ENCODE assay signal across 9 cellular contexts in the genomic region with DNA sequence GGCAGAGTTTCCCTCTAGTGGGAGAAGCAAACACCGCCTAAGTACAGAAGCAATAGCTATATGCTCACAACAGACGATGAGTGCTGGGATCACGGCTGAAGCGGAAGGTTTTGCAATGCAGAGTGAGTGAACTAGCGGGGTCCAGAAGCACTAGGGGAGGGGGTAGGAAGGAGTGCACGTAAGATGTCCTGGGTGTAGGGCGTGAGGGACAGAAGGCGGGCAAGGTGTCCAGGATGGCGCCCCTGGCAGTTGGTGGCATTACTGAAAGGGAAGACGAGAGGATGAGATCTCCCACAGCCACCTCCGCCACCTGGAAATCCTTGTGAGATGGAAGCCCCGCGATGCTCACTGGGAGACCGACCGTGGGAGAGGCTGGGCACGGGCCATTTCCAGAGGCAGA.
A peak's percentile ranks its signal among the peaks of the same experiment; 100 is the strongest.
DNase-seq lines count a peak whose midpoint lies in the region; ATAC-seq, FAIRE-seq and TF ChIP-seq lines count a peak whose summit lies in the region.
"Had no signal": no experiment of that assay in that cellular context is flagged by ENCODE, and none has a peak within 500 bp of the region (broad histone marks: within the 10 kb centered on the region; RNA-seq: fewer than 3 reads in every experiment).

No MANE protein-coding gene starts in this region.

- no peaks in the 10 kb centered on the region for H3K9me1 ChIP-seq in endothelial cell of umbilical vein (replicated peaks; ENCODE audit: control insufficient read depth, extremely low read depth, insufficient read depth, low read length)

- no peak overlapping the region; the same call in 1 of the 2 replicates for H3K27ac ChIP-seq in DOHH2 (ENCODE audit: low read depth, low read length)
- H3K27ac ChIP-seq in endothelial cell of umbilical vein (ENCODE audit: insufficient read depth, low read depth, low read length) = peak overlapping the region; percentile 89

- no peak overlapping the region for H3K9ac ChIP-seq in endothelial cell of umbilical vein (replicated peaks; ENCODE audit: extremely low read depth, insufficient read depth, low read length)

- TF ChIP-seq CTCF in DOHH2 (IDR thresholded peaks at IDR 0.05; ENCODE audit: low read depth, low read length, poor library complexity, severe bottlenecking) (no peak), endothelial cell of umbilical vein (IDR thresholded peaks at IDR 0.05; ENCODE audit: extremely low read depth in 1 of 2, insufficient read depth in 1 of 2, low read depth in 1 of 2, low read length in 2 of 2) (no peak)

- H3K9me3 ChIP-seq in DOHH2 (ENCODE audit: control insufficient read depth, insufficient read depth, low read length) (no peaks in the 10 kb centered on the region), endothelial cell of umbilical vein (replicated peaks; ENCODE audit: control insufficient read depth, insufficient read depth, low read length) (no peaks in the 10 kb centered on the region)

- intact Hi-C loops in endothelial cell of umbilical vein (cut with micrococcal nuclease) = loop anchor here (5.0 kb wide), 1 partner anchor 321 kb away; no protein-coding TSS in a partner anchor

- H3K4me2 ChIP-seq in DOHH2 (ENCODE audit: low read length) (peak overlapping the region; percentile 71), endothelial cell of umbilical vein (ENCODE audit: insufficient read depth, low read length) (no peak overlapping the region)

- no peaks in the 10 kb centered on the region for H3K9me2 ChIP-seq in DOHH2 (replicated peaks; ENCODE audit: control insufficient read depth, low read length)

- no peak for TF ChIP-seq POLR2A in endothelial cell of umbilical vein (IDR thresholded peaks at IDR 0.05; ENCODE audit: low read depth, low read length)

- peak overlapping the region; percentile 82 to 99 (median 98) for H3K4me3 Mint-ChIP-seq in T-cell

- dilution Hi-C loops in endothelial cell of umbilical vein (cut with MboI; ENCODE audit: extremely low pct_ligation_motif_present, low sequenced_read_pairs) = no loop called here

- peaks cover 18% of the 10 kb centered on the region for H3F3A ChIP-seq in DOHH2 (ENCODE audit: control insufficient read depth, insufficient read depth)

- no TSS peak for BruUV-seq in endothelial cell of umbilical vein (replicated peaks; lab: Mats Ljungman, UMichigan)

- POLR2A ChIA-PET in T-cell (lab: Charles Lee) = interaction anchor here (0.8 to 7.1 kb wide), 11 partner anchors 11 to 334 kb away, joined by 3 to 86 read pairs (median 3); no protein-coding TSS in a partner anchor
- POLR2A ChIA-PET in endothelial cell of umbilical vein (lab: Charles Lee) = no interaction called here

- H3K4me3 ChIP-seq in DOHH2 (ENCODE audit: low read length) (no peak overlapping the region; the same call in 1 of the 2 replicates), endothelial cell of umbilical vein (replicated peaks in 1 of 3; ENCODE audit: insufficient read depth in 1 of 3, low read depth in 1 of 3, low read length in 3 of 3) (no peak overlapping the region), skeletal muscle cell (ENCODE audit: low read depth, low read length) (peak overlapping the region; percentile 17)

- DNase-seq in T-cell (no peak), endothelial cell of umbilical vein (ENCODE audit: low read depth, low spot score) (no peak), skeletal muscle cell (ENCODE audit: low read depth) (no peak)
- DNase-seq: cerebellar nuclear complex had no signal

- H3K27me3 ChIP-seq in DOHH2 (ENCODE audit: control insufficient read depth, low read length) (no peaks in the 10 kb centered on the region), endothelial cell of umbilical vein (ENCODE audit: control insufficient read depth in 2 of 2, insufficient read depth in 2 of 2, low read length in 2 of 2) (no peaks in the 10 kb centered on the region)

- no peak overlapping the region for H2AFZ ChIP-seq in endothelial cell of umbilical vein (ENCODE audit: low read depth, low read length)

- H3K27ac Mint-ChIP-seq in T-cell = peak overlapping the region; percentile 96 to 98

- no peak for FAIRE-seq in endothelial cell of umbilical vein (lab: Jason Lieb, UNC)

- H3K36me3 Mint-ChIP-seq in T-cell = peaks cover 72% of the 10 kb centered on the region

- ATAC-seq in T-cell (replicated peaks in 1 of 4) = peak in 3 of 4 experiments; percentile 6 to 11 (median 8)
- no peak for ATAC-seq in HG03342 (IDR thresholded peaks at IDR 0.05; ENCODE audit: unreplicated experiment)
- no peak for ATAC-seq in esophagus mucosa
- ATAC-seq in HG03135 (IDR thresholded peaks at IDR 0.05; ENCODE audit: unreplicated experiment) = no peak
- no peak for ATAC-seq in GM21723 (IDR thresholded peaks at IDR 0.05; ENCODE audit: unreplicated experiment)

- H3K79me2 ChIP-seq in DOHH2 (ENCODE audit: control insufficient read depth, low read length) (peaks cover 100% of the 10 kb centered on the region), endothelial cell of umbilical vein (ENCODE audit: control insufficient read depth, insufficient read depth, low read length) (peaks cover 88% of the 10 kb centered on the region)

- H4K20me1 ChIP-seq in DOHH2 (ENCODE audit: control insufficient read depth, insufficient read depth, low read depth, low read length) (peaks cover 71% of the 10 kb centered on the region), endothelial cell of umbilical vein (replicated peaks; ENCODE audit: control insufficient read depth, extremely low read depth, insufficient read depth, low read length) (no peaks in the 10 kb centered on the region)

- no peaks in the 10 kb centered on the region for H3K27me3 Mint-ChIP-seq in T-cell

- CTCF ChIA-PET in T-cell (lab: Charles Lee) (interaction anchor here (0.8 to 4.9 kb wide), 20 partner anchors 8 to 217 kb away, joined by 3 to 30 read pairs (median 6); no protein-coding TSS in a partner anchor), endothelial cell of umbilical vein (lab: Charles Lee) (interaction anchor here (1.0 to 1.4 kb wide), 2 partner anchors 11 to 32 kb away, joined by 3 to 5 read pairs; no protein-coding TSS in a partner anchor)

- H3K36me3 ChIP-seq in DOHH2 (ENCODE audit: control insufficient read depth, low read length) = peaks cover 99% of the 10 kb centered on the region
- peaks cover 0 to 2% of the 10 kb centered on the region in 2 experiments for H3K36me3 ChIP-seq in endothelial cell of umbilical vein (ENCODE audit: control insufficient read depth in 2 of 2, extremely low read depth in 1 of 2, insufficient read depth in 2 of 2, low read length in 2 of 2)

- H3K4me1 ChIP-seq in DOHH2 (ENCODE audit: control insufficient read depth, low read length) = peaks cover 100% of the 10 kb centered on the region
- H3K4me1 ChIP-seq in endothelial cell of umbilical vein (ENCODE audit: control insufficient read depth, extremely low read depth, insufficient read depth, low read length) = peaks cover 72% of the 10 kb centered on the region

- no peaks in the 10 kb centered on the region for H3K9me3 Mint-ChIP-seq in T-cell

- peaks cover 97 to 100% (median 99%) of the 10 kb centered on the region in 3 donors for H3K4me1 Mint-ChIP-seq in T-cell

TF ChIP-seq in endothelial cell of umbilical vein, 7 proteins besides CTCF, POLR2A, EP300 and RAD21:
- TF ChIP-seq POLR2AphosphoS5 (IDR thresholded peaks at IDR 0.05; ENCODE audit: insufficient read depth, low read depth, low read length) (no peak), JUN (IDR thresholded peaks at IDR 0.05; ENCODE audit: borderline replicate concordance, insufficient read depth, insufficient read length, low read depth) (no peak), MYC (IDR thresholded peaks at IDR 0.05; ENCODE audit: low read depth, low read length) (no peak), GATA2 (IDR thresholded peaks at IDR 0.05; ENCODE audit: insufficient read depth, insufficient read length, low read depth, low read length) (no peak), EZH2 (IDR thresholded peaks at IDR 0.05; ENCODE audit: borderline replicate concordance, low read depth, low read length, severe bottlenecking) (no peak), FOS (IDR thresholded peaks at IDR 0.05; ENCODE audit: borderline replicate concordance, insufficient read depth, low read length) (no peak)
- TF ChIP-seq, protein P1, sequence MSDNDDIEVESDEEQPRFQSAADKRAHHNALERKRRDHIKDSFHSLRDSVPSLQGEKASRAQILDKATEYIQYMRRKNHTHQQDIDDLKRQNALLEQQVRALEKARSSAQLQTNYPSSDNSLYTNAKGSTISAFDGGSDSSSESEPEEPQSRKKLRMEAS (IDR thresholded peaks at IDR 0.05; ENCODE audit: insufficient read depth, insufficient read length) = no peak
TF ChIP-seq in endothelial cell of umbilical vein: peak in this region for 0.

Comparison
In these comparisons a context has a peak if more than half of its experiments do, and no peak if none do; other contexts are left out.
1. ATAC-seq: peak in T-cell (3 of 4); none in HG03342 (single experiment), esophagus mucosa (single experiment), HG03135 (single experiment) and GM21723 (single experiment).